In genomic region chr4:159077702-159078495, GRCh38 we compare ENCODE assay signal across 1 cellular context.
TF ChIP-seq lines count a peak whose summit lies in the region.

No MANE protein-coding gene starts in this region.

TF ChIP-seq in GM12878, 131 proteins besides CTCF, POLR2A, EP300 and RAD21 (continued from another document):
- TF ChIP-seq, protein P1, sequence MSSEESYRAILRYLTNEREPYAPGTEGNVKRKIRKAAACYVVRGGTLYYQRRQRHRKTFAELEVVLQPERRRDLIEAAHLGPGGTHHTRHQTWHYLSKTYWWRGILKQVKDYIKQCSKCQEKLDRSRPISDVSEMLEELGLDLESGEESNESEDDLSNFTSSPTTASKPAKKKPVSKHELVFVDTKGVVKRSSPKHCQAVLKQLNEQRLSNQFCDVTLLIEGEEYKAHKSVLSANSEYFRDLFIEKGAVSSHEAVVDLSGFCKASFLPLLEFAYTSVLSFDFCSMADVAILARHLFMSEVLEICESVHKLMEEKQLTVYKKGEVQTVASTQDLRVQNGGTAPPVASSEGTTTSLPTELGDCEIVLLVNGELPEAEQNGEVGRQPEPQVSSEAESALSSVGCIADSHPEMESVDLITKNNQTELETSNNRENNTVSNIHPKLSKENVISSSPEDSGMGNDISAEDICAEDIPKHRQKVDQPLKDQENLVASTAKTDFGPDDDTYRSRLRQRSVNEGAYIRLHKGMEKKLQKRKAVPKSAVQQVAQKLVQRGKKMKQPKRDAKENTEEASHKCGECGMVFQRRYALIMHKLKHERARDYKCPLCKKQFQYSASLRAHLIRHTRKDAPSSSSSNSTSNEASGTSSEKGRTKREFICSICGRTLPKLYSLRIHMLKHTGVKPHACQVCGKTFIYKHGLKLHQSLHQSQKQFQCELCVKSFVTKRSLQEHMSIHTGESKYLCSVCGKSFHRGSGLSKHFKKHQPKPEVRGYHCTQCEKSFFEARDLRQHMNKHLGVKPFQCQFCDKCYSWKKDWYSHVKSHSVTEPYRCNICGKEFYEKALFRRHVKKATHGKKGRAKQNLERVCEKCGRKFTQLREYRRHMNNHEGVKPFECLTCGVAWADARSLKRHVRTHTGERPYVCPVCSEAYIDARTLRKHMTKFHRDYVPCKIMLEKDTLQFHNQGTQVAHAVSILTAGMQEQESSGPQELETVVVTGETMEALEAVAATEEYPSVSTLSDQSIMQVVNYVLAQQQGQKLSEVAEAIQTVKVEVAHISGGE (CRISPR knock-in tag; IDR thresholded peaks at IDR 0.05): no peak
- TF ChIP-seq GABPA (IDR thresholded peaks at IDR 0.05; ENCODE audit: low read depth) (peak; percentile 39; the same call in 1 of the 2 replicates), ZNF384 (IDR thresholded peaks at IDR 0.05; ENCODE audit: borderline replicate concordance, low read depth, low read length) (peak; percentile 63; the same call in 1 of the 2 replicates), RB1 (IDR thresholded peaks at IDR 0.05; ENCODE audit: borderline replicate concordance) (no peak), PML (IDR thresholded peaks at IDR 0.05; ENCODE audit: low read length) (0 out of 2 replicates have a peak, but pooled peaks have one; percentile 42), JUND (IDR thresholded peaks at IDR 0.05; ENCODE audit: low read depth, low read length) (no peak), MTA2 (IDR thresholded peaks at IDR 0.05; ENCODE audit: low read depth) (peak; percentile 97), NFIC (IDR thresholded peaks at IDR 0.05; ENCODE audit: low read depth, low read length) (peak; percentile 83; the same call in 1 of the 2 replicates), BHLHE40 (IDR thresholded peaks at IDR 0.05; ENCODE audit: borderline replicate concordance in 1 of 2, low read depth in 2 of 2, low read length in 1 of 2) (0 out of 4 replicates have a peak, but pooled peaks have one; percentile 4 to 27), ZSCAN29 (IDR thresholded peaks at IDR 0.05) (no peak), ZNF274 (IDR thresholded peaks at IDR 0.05; ENCODE audit: insufficient read depth, insufficient read length) (no peak), TCF3 (IDR thresholded peaks at IDR 0.05; ENCODE audit: borderline replicate concordance, insufficient read depth, low read depth, low read length) (peak; percentile 93), SKIL (IDR thresholded peaks at IDR 0.05; ENCODE audit: low read depth, poor library complexity, severe bottlenecking) (peak; percentile 34), ATF7 (IDR thresholded peaks at IDR 0.05; ENCODE audit: low read depth) (peak; percentile 94), IKZF1 (conservative IDR thresholded peaks at IDR 0.05) (peak; percentile 16; the same call in 1 of the 2 replicates), ZNF592 (IDR thresholded peaks at IDR 0.05) (peak; percentile 70; the same call in 1 of the 2 replicates), CREB1 (IDR thresholded peaks at IDR 0.05; ENCODE audit: low read depth) (peak; percentile 58), NR2C1 (IDR thresholded peaks at IDR 0.05) (no peak), ZZZ3 (IDR thresholded peaks at IDR 0.05; ENCODE audit: control insufficient read depth, insufficient read length, low read depth) (no peak), TCF12 (IDR thresholded peaks at IDR 0.05; ENCODE audit: low read depth, low read length) (peak; percentile 77), RELB (IDR thresholded peaks at IDR 0.05; ENCODE audit: low read depth) (peak; percentile 83), JUNB (IDR thresholded peaks at IDR 0.05) (peak; percentile 71; the same call in 1 of the 2 replicates), STAT3 (IDR thresholded peaks at IDR 0.05; ENCODE audit: low read depth, low read length) (0 out of 2 replicates have a peak, but pooled peaks have one; percentile 55), SREBF1 (IDR thresholded peaks at IDR 0.05; ENCODE audit: low read length) (no peak), MYB (IDR thresholded peaks at IDR 0.05; ENCODE audit: borderline replicate concordance, low read depth, low read length) (no peak), NR2F1 (conservative IDR thresholded peaks at IDR 0.05) (0 out of 2 replicates have a peak, but pooled peaks have one; percentile 6)
- TF ChIP-seq, protein P2, sequence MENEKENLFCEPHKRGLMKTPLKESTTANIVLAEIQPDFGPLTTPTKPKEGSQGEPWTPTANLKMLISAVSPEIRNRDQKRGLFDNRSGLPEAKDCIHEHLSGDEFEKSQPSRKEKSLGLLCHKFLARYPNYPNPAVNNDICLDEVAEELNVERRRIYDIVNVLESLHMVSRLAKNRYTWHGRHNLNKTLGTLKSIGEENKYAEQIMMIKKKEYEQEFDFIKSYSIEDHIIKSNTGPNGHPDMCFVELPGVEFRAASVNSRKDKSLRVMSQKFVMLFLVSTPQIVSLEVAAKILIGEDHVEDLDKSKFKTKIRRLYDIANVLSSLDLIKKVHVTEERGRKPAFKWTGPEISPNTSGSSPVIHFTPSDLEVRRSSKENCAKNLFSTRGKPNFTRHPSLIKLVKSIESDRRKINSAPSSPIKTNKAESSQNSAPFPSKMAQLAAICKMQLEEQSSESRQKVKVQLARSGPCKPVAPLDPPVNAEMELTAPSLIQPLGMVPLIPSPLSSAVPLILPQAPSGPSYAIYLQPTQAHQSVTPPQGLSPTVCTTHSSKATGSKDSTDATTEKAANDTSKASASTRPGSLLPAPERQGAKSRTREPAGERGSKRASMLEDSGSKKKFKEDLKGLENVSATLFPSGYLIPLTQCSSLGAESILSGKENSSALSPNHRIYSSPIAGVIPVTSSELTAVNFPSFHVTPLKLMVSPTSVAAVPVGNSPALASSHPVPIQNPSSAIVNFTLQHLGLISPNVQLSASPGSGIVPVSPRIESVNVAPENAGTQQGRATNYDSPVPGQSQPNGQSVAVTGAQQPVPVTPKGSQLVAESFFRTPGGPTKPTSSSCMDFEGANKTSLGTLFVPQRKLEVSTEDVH (IDR thresholded peaks at IDR 0.05; ENCODE audit: low read depth, partially characterized antibody): no peak
- TF ChIP-seq, protein P3, sequence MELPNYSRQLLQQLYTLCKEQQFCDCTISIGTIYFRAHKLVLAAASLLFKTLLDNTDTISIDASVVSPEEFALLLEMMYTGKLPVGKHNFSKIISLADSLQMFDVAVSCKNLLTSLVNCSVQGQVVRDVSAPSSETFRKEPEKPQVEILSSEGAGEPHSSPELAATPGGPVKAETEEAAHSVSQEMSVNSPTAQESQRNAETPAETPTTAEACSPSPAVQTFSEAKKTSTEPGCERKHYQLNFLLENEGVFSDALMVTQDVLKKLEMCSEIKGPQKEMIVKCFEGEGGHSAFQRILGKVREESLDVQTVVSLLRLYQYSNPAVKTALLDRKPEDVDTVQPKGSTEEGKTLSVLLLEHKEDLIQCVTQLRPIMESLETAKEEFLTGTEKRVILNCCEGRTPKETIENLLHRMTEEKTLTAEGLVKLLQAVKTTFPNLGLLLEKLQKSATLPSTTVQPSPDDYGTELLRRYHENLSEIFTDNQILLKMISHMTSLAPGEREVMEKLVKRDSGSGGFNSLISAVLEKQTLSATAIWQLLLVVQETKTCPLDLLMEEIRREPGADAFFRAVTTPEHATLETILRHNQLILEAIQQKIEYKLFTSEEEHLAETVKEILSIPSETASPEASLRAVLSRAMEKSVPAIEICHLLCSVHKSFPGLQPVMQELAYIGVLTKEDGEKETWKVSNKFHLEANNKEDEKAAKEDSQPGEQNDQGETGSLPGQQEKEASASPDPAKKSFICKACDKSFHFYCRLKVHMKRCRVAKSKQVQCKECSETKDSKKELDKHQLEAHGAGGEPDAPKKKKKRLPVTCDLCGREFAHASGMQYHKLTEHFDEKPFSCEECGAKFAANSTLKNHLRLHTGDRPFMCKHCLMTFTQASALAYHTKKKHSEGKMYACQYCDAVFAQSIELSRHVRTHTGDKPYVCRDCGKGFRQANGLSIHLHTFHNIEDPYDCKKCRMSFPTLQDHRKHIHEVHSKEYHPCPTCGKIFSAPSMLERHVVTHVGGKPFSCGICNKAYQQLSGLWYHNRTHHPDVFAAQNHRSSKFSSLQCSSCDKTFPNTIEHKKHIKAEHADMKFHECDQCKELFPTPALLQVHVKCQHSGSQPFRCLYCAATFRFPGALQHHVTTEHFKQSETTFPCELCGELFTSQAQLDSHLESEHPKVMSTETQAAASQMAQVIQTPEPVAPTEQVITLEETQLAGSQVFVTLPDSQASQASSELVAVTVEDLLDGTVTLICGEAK (IDR thresholded peaks at IDR 0.05; ENCODE audit: borderline replicate concordance): peak; percentile 22; the same call in 1 of the 2 replicates
- TF ChIP-seq, protein P4, sequence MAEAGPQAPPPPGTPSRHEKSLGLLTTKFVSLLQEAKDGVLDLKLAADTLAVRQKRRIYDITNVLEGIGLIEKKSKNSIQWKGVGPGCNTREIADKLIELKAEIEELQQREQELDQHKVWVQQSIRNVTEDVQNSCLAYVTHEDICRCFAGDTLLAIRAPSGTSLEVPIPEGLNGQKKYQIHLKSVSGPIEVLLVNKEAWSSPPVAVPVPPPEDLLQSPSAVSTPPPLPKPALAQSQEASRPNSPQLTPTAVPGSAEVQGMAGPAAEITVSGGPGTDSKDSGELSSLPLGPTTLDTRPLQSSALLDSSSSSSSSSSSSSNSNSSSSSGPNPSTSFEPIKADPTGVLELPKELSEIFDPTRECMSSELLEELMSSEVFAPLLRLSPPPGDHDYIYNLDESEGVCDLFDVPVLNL (IDR thresholded peaks at IDR 0.05; ENCODE audit: low read depth, low read length): no peak
- TF ChIP-seq, protein P5, sequence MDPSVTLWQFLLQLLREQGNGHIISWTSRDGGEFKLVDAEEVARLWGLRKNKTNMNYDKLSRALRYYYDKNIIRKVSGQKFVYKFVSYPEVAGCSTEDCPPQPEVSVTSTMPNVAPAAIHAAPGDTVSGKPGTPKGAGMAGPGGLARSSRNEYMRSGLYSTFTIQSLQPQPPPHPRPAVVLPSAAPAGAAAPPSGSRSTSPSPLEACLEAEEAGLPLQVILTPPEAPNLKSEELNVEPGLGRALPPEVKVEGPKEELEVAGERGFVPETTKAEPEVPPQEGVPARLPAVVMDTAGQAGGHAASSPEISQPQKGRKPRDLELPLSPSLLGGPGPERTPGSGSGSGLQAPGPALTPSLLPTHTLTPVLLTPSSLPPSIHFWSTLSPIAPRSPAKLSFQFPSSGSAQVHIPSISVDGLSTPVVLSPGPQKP (IDR thresholded peaks at IDR 0.05; ENCODE audit: low read depth, low read length): no peak
TF ChIP-seq in GM12878: peak in this region for 34.
